11 cellular contexts compared by ENCODE assay signal in the genomic region with DNA sequence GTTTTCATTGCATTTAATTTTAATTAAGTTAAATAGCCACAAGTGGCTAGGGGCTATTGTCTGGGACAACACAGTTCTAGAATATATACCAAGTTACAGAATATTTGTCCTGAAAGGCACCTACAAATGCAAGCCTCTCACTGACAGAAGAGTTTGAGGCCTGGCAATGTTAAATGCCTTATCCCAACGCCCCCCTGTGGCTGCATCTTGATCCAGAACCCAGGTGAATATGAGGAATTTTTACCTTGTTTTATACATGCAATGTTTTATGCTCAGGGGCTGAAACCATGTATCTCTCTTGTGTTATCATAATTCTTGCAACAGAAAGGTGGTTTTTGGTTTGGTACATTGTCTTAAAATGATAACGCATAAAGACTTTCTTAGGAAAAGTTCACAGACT.
DNase-seq lines count a peak whose midpoint lies in the region; ATAC-seq, FAIRE-seq and TF ChIP-seq lines count a peak whose summit lies in the region.
"Had no signal": no experiment of that assay in that cellular context is flagged by ENCODE, and none has a peak within 500 bp of the region (broad histone marks: within the 10 kb centered on the region; RNA-seq: fewer than 3 reads in every experiment).

No MANE protein-coding gene starts in this region.

- TF ChIP-seq RAD21 in H1 (IDR thresholded peaks at IDR 0.05 in 1 of 2, conservative IDR thresholded peaks at IDR 0.05 in 1 of 2; ENCODE audit: low read depth in 2 of 2, low read length in 2 of 2) = peak; percentile 32 to 62

- H3K36me3 ChIP-seq in H1 (ENCODE audit: control insufficient read depth in 2 of 4, insufficient read depth in 4 of 4, low read length in 3 of 4) (no peaks in the 10 kb centered on the region), small intestine (ENCODE audit: control insufficient read depth in 2 of 2, insufficient read depth in 2 of 2, low read length in 2 of 2) (no peaks in the 10 kb centered on the region)
- H3K36me3 ChIP-seq: neutrophil had no signal

- peaks cover 6% of the 10 kb centered on the region for H3K27me3 Mint-ChIP-seq in activated CD4-positive, alpha-beta T cell treated with anti-CD3 and anti-CD28 coated beads, Interleukin-2, amount 10 ng/mL, durations not matched to agents 7 days and 5 days

- peak; percentile 13 for FAIRE-seq in H1 (lab: Jason Lieb, UNC)
- FAIRE-seq in small intestine (lab: Jason Lieb, UNC) = no peak

- no peak overlapping the region for H3K56ac ChIP-seq in H1 (replicated peaks; ENCODE audit: insufficient read length, low read depth, low read length)

- POLR2A ChIA-PET in activated CD4-positive, alpha-beta T cell treated with anti-CD3 and anti-CD28 coated beads, Interleukin-2, amount 10 ng/mL, durations not matched to agents 7 days and 5 days (lab: Charles Lee) = no interaction called here
- POLR2A ChIA-PET in H1 (lab: Charles Lee; ENCODE audit: partially characterized antibody) = no interaction called here

- H3K27ac ChIP-seq in H1 (ENCODE audit: low read depth, low read length) = no peak overlapping the region
- H3K27ac ChIP-seq in small intestine (ENCODE audit: low read depth in 1 of 2, low read length in 1 of 2) = no peak overlapping the region
- H3K27ac ChIP-seq: neutrophil had no signal

- H4K91ac ChIP-seq in H1 (replicated peaks; ENCODE audit: insufficient read length, low read length) = no peak overlapping the region

- no peak overlapping the region for H3K4me3 ChIP-seq in H1 (ENCODE audit: extremely low read depth in 1 of 4, insufficient read depth in 2 of 4, low read depth in 3 of 4, low read length in 4 of 4)
- H3K4me3 ChIP-seq in small intestine (ENCODE audit: low read depth in 1 of 2, low read length in 2 of 2) = no peak overlapping the region

- H2BK15ac ChIP-seq in H1 (ENCODE audit: low read length) = no peak overlapping the region

- H2BK20ac ChIP-seq in H1 (ENCODE audit: low read length) = no peak overlapping the region

- H3K27ac Mint-ChIP-seq in activated CD4-positive, alpha-beta T cell treated with anti-CD3 and anti-CD28 coated beads, Interleukin-2, amount 10 ng/mL, durations not matched to agents 7 days and 5 days = no peak overlapping the region
- H3K27ac Mint-ChIP-seq: activated naive CD8-positive, alpha-beta T cell; IgD-negative memory B cell had no signal

- H4K20me1 ChIP-seq in H1 (replicated peaks in 1 of 2; ENCODE audit: control insufficient read depth in 1 of 2, insufficient read depth in 2 of 2, low read length in 2 of 2) = no peaks in the 10 kb centered on the region

- no peaks in the 10 kb centered on the region for H3K79me2 ChIP-seq in H1 (ENCODE audit: control insufficient read depth in 1 of 2, insufficient read depth in 2 of 2, low read length in 2 of 2)

- DNase-seq in activated CD4-positive, alpha-beta T cell treated with anti-CD3 and anti-CD28 coated beads, Interleukin-2, amount 50 U/mL, for 48 hours = peak; percentile 17 to 23
- no peak for DNase-seq in activated CD4-positive, alpha-beta T cell treated with anti-CD3 and anti-CD28 coated beads, Interleukin-2, amount 10 ng/mL, durations not matched to agents 7 days and 5 days
- DNase-seq in M059J (ENCODE audit: low read depth) (peak; percentile 54), H1 (ENCODE audit: low read depth in 1 of 2, low spot score in 2 of 2) (no peak), small intestine (peak; percentile 12), NCI-H345 (lab: John Stamatoyannopoulos, UW) (no peak), cortex of kidney (lab: John Stamatoyannopoulos, UW) (no peak)

- H4K5ac ChIP-seq in H1 (ENCODE audit: insufficient read length, low read depth, low read length) = no peak overlapping the region

- TF ChIP-seq EP300 in H1 (IDR thresholded peaks at IDR 0.05; ENCODE audit: borderline replicate concordance in 1 of 2, low read depth in 2 of 2, low read length in 2 of 2) = no peak

- no peak overlapping the region for H3K4me2 ChIP-seq in H1 (ENCODE audit: insufficient read depth in 1 of 2, low read depth in 2 of 2, low read length in 2 of 2)

- no peaks in the 10 kb centered on the region for H3K4me1 Mint-ChIP-seq in activated CD4-positive, alpha-beta T cell treated with anti-CD3 and anti-CD28 coated beads, Interleukin-2, amount 10 ng/mL, durations not matched to agents 7 days and 5 days

- peak; percentile 8 to 51 (median 33) for TF ChIP-seq CTCF in H1 (IDR thresholded peaks at IDR 0.05; ENCODE audit: control extremely low read depth in 1 of 3, insufficient read depth in 1 of 3, low read depth in 1 of 3, low read length in 3 of 3)

- H3K9me3 Mint-ChIP-seq in activated CD4-positive, alpha-beta T cell treated with anti-CD3 and anti-CD28 coated beads, Interleukin-2, amount 10 ng/mL, durations not matched to agents 7 days and 5 days = no peaks in the 10 kb centered on the region
- H3K9me3 Mint-ChIP-seq: IgD-negative memory B cell had no signal

- no peak overlapping the region for H3K14ac ChIP-seq in H1 (ENCODE audit: insufficient read length)

- CTCF ChIA-PET in activated CD4-positive, alpha-beta T cell treated with anti-CD3 and anti-CD28 coated beads, Interleukin-2, amount 10 ng/mL, durations not matched to agents 7 days and 5 days (lab: Charles Lee) = interaction anchor here (1.1 kb wide), 1 partner anchor 299 kb away, joined by 4 read pairs; no protein-coding TSS in a partner anchor
- CTCF ChIA-PET in H1 (lab: Charles Lee; ENCODE audit: partially characterized antibody) = interaction anchor here (0.6 to 17.9 kb wide), 6 partner anchors 11 to 293 kb away, joined by 3 to 591 read pairs (median 3); no protein-coding TSS in a partner anchor

- no peak overlapping the region for H2AFZ ChIP-seq in H1 (ENCODE audit: low read length)

- H3K27me3 ChIP-seq in H1 (replicated peaks in 1 of 4; ENCODE audit: control insufficient read depth in 3 of 4, extremely low read depth in 1 of 4, insufficient read depth in 3 of 4, low read length in 3 of 4) = no peaks in the 10 kb centered on the region
- H3K27me3 ChIP-seq in small intestine (ENCODE audit: control insufficient read depth in 2 of 2, insufficient read depth in 2 of 2, low read length in 2 of 2) = no peaks in the 10 kb centered on the region
- H3K27me3 ChIP-seq: neutrophil had no signal

- H2BK120ac ChIP-seq in H1 (replicated peaks; ENCODE audit: low read depth, low read length) = no peak overlapping the region

- ATAC-seq in HG03378 (IDR thresholded peaks at IDR 0.05; ENCODE audit: unreplicated experiment) = no peak

- H3K23me2 ChIP-seq in H1 (ENCODE audit: low read depth, low read length) = no peaks in the 10 kb centered on the region

- H2BK12ac ChIP-seq in H1 (ENCODE audit: low read depth, low read length) = no peak overlapping the region

- no peak for TF ChIP-seq POLR2A in H1 (IDR thresholded peaks at IDR 0.05; ENCODE audit: control extremely low read depth in 1 of 2, low read depth in 2 of 2, low read length in 2 of 2)

- H3K4me1 ChIP-seq in H1 (replicated peaks in 1 of 4; ENCODE audit: control insufficient read depth in 3 of 4, insufficient read depth in 4 of 4, low read length in 3 of 4) = no peaks in the 10 kb centered on the region
- no peaks in the 10 kb centered on the region for H3K4me1 ChIP-seq in small intestine (ENCODE audit: control insufficient read depth in 2 of 2, insufficient read depth in 1 of 2, low read depth in 1 of 2, low read length in 1 of 2)

- H2AK5ac ChIP-seq in H1 (ENCODE audit: low read depth, low read length) = no peak overlapping the region

- no peak overlapping the region for H3K4ac ChIP-seq in H1 (replicated peaks; ENCODE audit: insufficient read length, low read depth, low read length)

- no peaks in the 10 kb centered on the region for H3K79me1 ChIP-seq in H1 (ENCODE audit: low read depth, low read length)

- no peak overlapping the region for H2BK5ac ChIP-seq in H1 (ENCODE audit: low read depth, low read length)

- H3K23ac ChIP-seq in H1 (ENCODE audit: insufficient read length) = no peak overlapping the region

- H3K36me3 Mint-ChIP-seq in activated CD4-positive, alpha-beta T cell treated with anti-CD3 and anti-CD28 coated beads, Interleukin-2, amount 10 ng/mL, durations not matched to agents 7 days and 5 days (ENCODE audit: low read depth) = no peaks in the 10 kb centered on the region
- H3K36me3 Mint-ChIP-seq: activated naive CD8-positive, alpha-beta T cell; IgD-negative memory B cell had no signal

- H3K9me3 ChIP-seq in H1 (ENCODE audit: insufficient read depth in 2 of 2, low read depth in 1 of 2, low read length in 1 of 2) = no peaks in the 10 kb centered on the region
- no peaks in the 10 kb centered on the region for H3K9me3 ChIP-seq in small intestine (ENCODE audit: control insufficient read depth, low read depth)
- H3K9me3 ChIP-seq: neutrophil had no signal

- H3K9ac ChIP-seq in H1 (replicated peaks in 1 of 4; ENCODE audit: extremely low read depth in 1 of 4, low read depth in 3 of 4, low read length in 3 of 4) = no peak overlapping the region

- no peak overlapping the region for H3K18ac ChIP-seq in H1 (ENCODE audit: extremely low read depth, low read length)

- H4K8ac ChIP-seq in H1 (ENCODE audit: extremely low read depth, insufficient read depth, low read length) = no peak overlapping the region

- no peak overlapping the region for H3K4me3 Mint-ChIP-seq in activated CD4-positive, alpha-beta T cell treated with anti-CD3 and anti-CD28 coated beads, Interleukin-2, amount 10 ng/mL, durations not matched to agents 7 days and 5 days
- H3K4me3 Mint-ChIP-seq: activated naive CD8-positive, alpha-beta T cell; IgD-negative memory B cell had no signal

- 40% methylated on average over 2 of the region's 2 CpGs; no CpG with 5 or more reads in 1 of the 2 experiments for WGBS in H1 (ENCODE audit: extremely low coverage in 1 of 2, insufficient coverage in 1 of 2, insufficient read length in 1 of 2, insufficient replicate concordance in 2 of 2, low coverage in 1 of 2, low lambda C conversion rate in 2 of 2, missing lambda C conversion rate in 1 of 2), 2 experiments
- 50 to 69% (median 51%) methylated on average over 2 of the region's 2 CpGs for WGBS in small intestine, 3 donors

TF ChIP-seq in H1, 55 proteins besides CTCF, POLR2A, EP300 and RAD21 (continues in another document):
- no peak for TF ChIP-seq RXRA (IDR thresholded peaks at IDR 0.05; ENCODE audit: insufficient read depth, low read depth, low read length)
- no peak for TF ChIP-seq FOSL1 (IDR thresholded peaks at IDR 0.05; ENCODE audit: insufficient read depth, low read depth, low read length)
- no peak for TF ChIP-seq POU5F1 (IDR thresholded peaks at IDR 0.05; ENCODE audit: low read depth, low read length)
- TF ChIP-seq, protein P1, sequence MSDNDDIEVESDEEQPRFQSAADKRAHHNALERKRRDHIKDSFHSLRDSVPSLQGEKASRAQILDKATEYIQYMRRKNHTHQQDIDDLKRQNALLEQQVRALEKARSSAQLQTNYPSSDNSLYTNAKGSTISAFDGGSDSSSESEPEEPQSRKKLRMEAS (IDR thresholded peaks at IDR 0.05) = no peak
- no peak for TF ChIP-seq TBP (IDR thresholded peaks at IDR 0.05; ENCODE audit: low read depth, low read length)
- TF ChIP-seq BRCA1 (IDR thresholded peaks at IDR 0.05; ENCODE audit: low read depth, low read length) = no peak
- TF ChIP-seq BCL11A (IDR thresholded peaks at IDR 0.05; ENCODE audit: low read depth in 2 of 2, low read length in 2 of 2) = no peak
- no peak for TF ChIP-seq SUZ12 (IDR thresholded peaks at IDR 0.05; ENCODE audit: low read length)
- no peak for TF ChIP-seq MAFK (IDR thresholded peaks at IDR 0.05; ENCODE audit: low read depth, low read length)
- no peak for TF ChIP-seq KDM4A (IDR thresholded peaks at IDR 0.05; ENCODE audit: low read depth, low read length, severe bottlenecking)

Comparison
In these comparisons a context has a peak if more than half of its experiments do, and no peak if none do; other contexts are left out.
1. DNase-seq: peak in activated CD4-positive, alpha-beta T cell treated with anti-CD3 and anti-CD28 coated beads, Interleukin-2, amount 50 U/mL, for 48 hours (2 of 2), M059J (single experiment) and small intestine (single experiment); none in activated CD4-positive, alpha-beta T cell treated with anti-CD3 and anti-CD28 coated beads, Interleukin-2, amount 10 ng/mL, durations not matched to agents 7 days and 5 days (single experiment), H1 (0 of 2), NCI-H345 (single experiment) and cortex of kidney (single experiment).